ENCODE assay signal across 9 cellular contexts in genomic region chr11:69382131-69383128, GRCh38.
DNase-seq lines count a peak whose midpoint lies in the region; ATAC-seq and TF ChIP-seq lines count a peak whose summit lies in the region.
"Had no signal": no experiment of that assay in that cellular context is flagged by ENCODE, and none has a peak within 500 bp of the region (broad histone marks: within the 10 kb centered on the region; RNA-seq: fewer than 3 reads in every experiment).

No MANE protein-coding gene starts in this region.

- H3K27me3 ChIP-seq in heart left ventricle, result no peaks in the 10 kb centered on the region
- peaks cover 0 to 10% (median 0%) of the 10 kb centered on the region in 4 donors for H3K27me3 ChIP-seq in esophagus muscularis mucosa

- H3K27ac ChIP-seq in heart left ventricle (peak overlapping the region in 9 of 12 donors; percentile 9 to 58 (median 48)), esophagus muscularis mucosa (replicated peaks in 1 of 4) (no peak overlapping the region)

- H3K9me3 Mint-ChIP-seq in stimulated activated effector memory CD8-positive, alpha-beta T cell treated with anti-CD3 and anti-CD28 coated beads, Interleukin-12 subunit alpha, Interleukin-12 subunit beta, amount 100 ng/mL, for 72 hours, result peaks cover 3% of the 10 kb centered on the region

- H3K9me3 ChIP-seq in T-helper 17 cell (ENCODE audit: control insufficient read depth, low read length, poor library complexity, severe bottlenecking) (no peaks in the 10 kb centered on the region), heart left ventricle (peaks cover 0 to 6% (median 0%) of the 10 kb centered on the region in 12 donors), esophagus muscularis mucosa (peaks cover 0 to 2% (median under 1%) of the 10 kb centered on the region in 4 donors)

- WGBS in heart left ventricle, 4 donors, result 63 to 75% (median 67%) methylated on average over 26 to 27 of the region's 27 CpGs
- 61% methylated on average over 10 of the region's 27 CpGs for WGBS in esophagus muscularis mucosa

- H3K36me3 ChIP-seq in heart left ventricle, result no peaks in the 10 kb centered on the region
- no peaks in the 10 kb centered on the region for H3K36me3 ChIP-seq in esophagus muscularis mucosa

- TF ChIP-seq CTCF in heart left ventricle (IDR thresholded peaks at IDR 0.05) (no peak), esophagus muscularis mucosa (IDR thresholded peaks at IDR 0.05) (no peak)

- H3K4me3 ChIP-seq in heart left ventricle (peak overlapping the region in 7 of 12 donors; percentile 12 to 31 (median 23)), esophagus muscularis mucosa (peak overlapping the region in 1 of 4 donors; percentile 1)

- H3K4me3 Mint-ChIP-seq in T-helper 17 cell, result peak overlapping the region; percentile 28
- H3K4me3 Mint-ChIP-seq in stimulated activated effector memory CD8-positive, alpha-beta T cell treated with anti-CD3 and anti-CD28 coated beads, Interleukin-12 subunit alpha, Interleukin-12 subunit beta, amount 100 ng/mL, for 72 hours, result no peak overlapping the region

- intact Hi-C loops in heart left ventricle (cut with DNase I) (no loop called here), esophagus muscularis mucosa (cut with DNase I) (no loop called here)

- H3K4me1 ChIP-seq in heart left ventricle (peaks cover 0 to 7% (median 0%) of the 10 kb centered on the region in 12 donors), esophagus muscularis mucosa (no peaks in the 10 kb centered on the region)

- peak; percentile 22 for DNase-seq in NCI-H146 (lab: John Stamatoyannopoulos, UW)
- no peak for DNase-seq in NCI-H146 treated with DMSO at 0.1 percent for 48 hours (lab: John Stamatoyannopoulos, UW; ENCODE audit: unreplicated experiment)
- DNase-seq in T-helper 17 cell, result peak in 1 of 3 donors; percentile 11
- DNase-seq in heart left ventricle, result peak in 4 of 5 donors; percentile 38 to 75 (median 54)
- DNase-seq in stimulated activated effector memory CD8-positive, alpha-beta T cell treated with anti-CD3 and anti-CD28 coated beads, Interleukin-12 subunit alpha, Interleukin-12 subunit beta, amount 100 ng/mL, for 72 hours (ENCODE audit: low spot score in 2 of 2), result no peak
- DNase-seq in esophagus muscularis mucosa (ENCODE audit: extremely low spot score), result no peak
- DNase-seq in ecto neural progenitor cell (ENCODE audit: low spot score), result no peak
- DNase-seq: NCI-H1436 treated with DMSO at 0.1 percent for 48 hours had no signal

- no peak overlapping the region for H3K27ac Mint-ChIP-seq in T-helper 17 cell
- peak overlapping the region; percentile 63 for H3K27ac Mint-ChIP-seq in stimulated activated effector memory CD8-positive, alpha-beta T cell treated with anti-CD3 and anti-CD28 coated beads, Interleukin-12 subunit alpha, Interleukin-12 subunit beta, amount 100 ng/mL, for 72 hours

- peak in 1 of 2 donors; percentile 25 for TF ChIP-seq POLR2A in heart left ventricle (IDR thresholded peaks at IDR 0.05)
- TF ChIP-seq POLR2A in esophagus muscularis mucosa (IDR thresholded peaks at IDR 0.05; ENCODE audit: low read depth), result no peak

- peak; percentile 73 for ATAC-seq in T-helper 17 cell
- ATAC-seq in heart left ventricle, result peak; percentile 29 to 69 (median 52)
- ATAC-seq in stimulated activated effector memory CD8-positive, alpha-beta T cell treated with anti-CD3 and anti-CD28 coated beads, Interleukin-12 subunit alpha, Interleukin-12 subunit beta, amount 100 ng/mL, for 72 hours, result no peak
- no peak for ATAC-seq in GM21515 (IDR thresholded peaks at IDR 0.05; ENCODE audit: unreplicated experiment)

- no peaks in the 10 kb centered on the region for H3K36me3 Mint-ChIP-seq in T-helper 17 cell (ENCODE audit: low read depth)
- H3K36me3 Mint-ChIP-seq in stimulated activated effector memory CD8-positive, alpha-beta T cell treated with anti-CD3 and anti-CD28 coated beads, Interleukin-12 subunit alpha, Interleukin-12 subunit beta, amount 100 ng/mL, for 72 hours, result no peaks in the 10 kb centered on the region

- H3K4me1 Mint-ChIP-seq in T-helper 17 cell, result no peaks in the 10 kb centered on the region
- peaks cover 5% of the 10 kb centered on the region for H3K4me1 Mint-ChIP-seq in stimulated activated effector memory CD8-positive, alpha-beta T cell treated with anti-CD3 and anti-CD28 coated beads, Interleukin-12 subunit alpha, Interleukin-12 subunit beta, amount 100 ng/mL, for 72 hours

- H3K27me3 Mint-ChIP-seq in T-helper 17 cell, result no peaks in the 10 kb centered on the region

- no peak for TF ChIP-seq EP300 in esophagus muscularis mucosa (IDR thresholded peaks at IDR 0.05)

Comparison
In these comparisons a context has a peak if more than half of its experiments do, and no peak if none do; other contexts are left out.
1. DNase-seq: peak in NCI-H146 (single experiment) and heart left ventricle (4 of 5); none in NCI-H146 treated with DMSO at 0.1 percent for 48 hours (single experiment), stimulated activated effector memory CD8-positive, alpha-beta T cell treated with anti-CD3 and anti-CD28 coated beads, Interleukin-12 subunit alpha, Interleukin-12 subunit beta, amount 100 ng/mL, for 72 hours (0 of 2), esophagus muscularis mucosa (single experiment) and ecto neural progenitor cell (single experiment).
2. ATAC-seq: peak in T-helper 17 cell (single experiment) and heart left ventricle (4 of 4); none in stimulated activated effector memory CD8-positive, alpha-beta T cell treated with anti-CD3 and anti-CD28 coated beads, Interleukin-12 subunit alpha, Interleukin-12 subunit beta, amount 100 ng/mL, for 72 hours (single experiment) and GM21515 (single experiment).
3. H3K27ac ChIP-seq: peak in heart left ventricle (9 of 12); none in esophagus muscularis mucosa (0 of 4).